20 cellular contexts compared by ENCODE assay signal in the genomic region with DNA sequence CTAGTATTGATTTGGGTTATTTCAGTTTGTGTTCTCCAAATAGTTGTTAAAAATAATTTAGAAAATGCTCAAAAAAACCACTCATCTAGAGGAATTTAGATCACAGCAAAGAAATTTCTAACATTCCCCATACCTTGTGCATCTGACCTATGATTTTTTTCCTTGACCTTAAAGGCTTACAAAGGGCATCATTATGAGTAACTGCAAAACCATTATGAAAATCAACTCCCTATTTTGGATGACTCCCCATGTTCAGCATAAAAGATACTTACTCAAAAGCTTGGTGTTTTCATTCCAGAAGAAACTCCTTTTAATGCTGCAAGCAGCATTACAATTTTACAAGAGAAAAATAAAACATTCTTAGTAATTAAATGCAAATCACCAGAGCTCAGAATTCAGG.
DNase-seq lines count a peak whose midpoint lies in the region; TF ChIP-seq lines count a peak whose summit lies in the region.
"Had no signal": no experiment of that assay in that cellular context is flagged by ENCODE, and none has a peak within 500 bp of the region (broad histone marks: within the 10 kb centered on the region; RNA-seq: fewer than 3 reads in every experiment).

No MANE protein-coding gene starts in this region.

- DNase-seq in AG08395 (ENCODE audit: low spot score) (peak; percentile 44), HS-5 (ENCODE audit: low read depth) (peak; percentile 83), fibroblast of the aortic adventitia (ENCODE audit: low read depth) (peak; percentile 29), DMS 273 (lab: John Stamatoyannopoulos, UW; ENCODE audit: unreplicated experiment) (no peak), NCI-H2029 treated with DMSO at 0.1 percent for 48 hours (lab: John Stamatoyannopoulos, UW) (no peak), spleen (no peak)
- DNase-seq in activated CD8-positive, alpha-beta memory T cell treated with anti-CD3 and anti-CD28 coated beads, Interleukin-2, amount 50 U/mL, for 48 hours, result no peak
- DNase-seq: 8988T, GM23248, H9, IMR-90, NCI-H1105, NCI-H146, NCI-H2029, NCI-H2171, NCI-H446, NCI-H526 treated with DMSO at 0.1 percent for 48 hours, SHP77 had no signal

- H3K27ac ChIP-seq in angular gyrus (ENCODE audit: low read depth, low read length), result peak overlapping the region; percentile 33
- no peak overlapping the region for H3K27ac ChIP-seq in spleen
- H3K27ac ChIP-seq: GM23248, KMS-11 had no signal

- no peaks in the 10 kb centered on the region for H3K36me3 ChIP-seq in spleen

- TF ChIP-seq CTCF in fibroblast of the aortic adventitia (IDR thresholded peaks at IDR 0.05; ENCODE audit: insufficient read depth, low read length) (no peak), spleen (IDR thresholded peaks at IDR 0.05 in 8 of 11, conservative IDR thresholded peaks at IDR 0.05 in 3 of 11) (no peak)

- no peak for TF ChIP-seq POLR2A in spleen (IDR thresholded peaks at IDR 0.05)

- peaks cover 0 to 45% (median 2%) of the 10 kb centered on the region in 8 donors for H3K9me3 ChIP-seq in spleen

- intact Hi-C loops in spleen (cut with DNase I; ENCODE audit: low total_unique reads), result no loop called here

- no peaks in the 10 kb centered on the region for H3K4me1 ChIP-seq in spleen

- no peak overlapping the region for H3K4me3 ChIP-seq in fibroblast of the aortic adventitia (ENCODE audit: low read depth, low read length)
- no peak overlapping the region for H3K4me3 ChIP-seq in spleen
- H3K4me3 ChIP-seq: GM23248 had no signal

- no peaks in the 10 kb centered on the region for H3K27me3 ChIP-seq in spleen (replicated peaks in 1 of 7)

Comparison
In these comparisons a context has a peak if more than half of its experiments do, and no peak if none do; other contexts are left out.
1. DNase-seq: peak in AG08395 (single experiment), HS-5 (single experiment) and fibroblast of the aortic adventitia (single experiment); none in DMS 273 (single experiment), activated CD8-positive, alpha-beta memory T cell treated with anti-CD3 and anti-CD28 coated beads, Interleukin-2, amount 50 U/mL, for 48 hours (single experiment), NCI-H2029 treated with DMSO at 0.1 percent for 48 hours (single experiment) and spleen (single experiment).